In genomic region chr1:220363196-220363831, GRCh38 we compare ENCODE assay signal across 16 cellular contexts.
DNase-seq lines count a peak whose midpoint lies in the region; ATAC-seq and TF ChIP-seq lines count a peak whose summit lies in the region.
"Had no signal": no experiment of that assay in that cellular context is flagged by ENCODE, and none has a peak within 500 bp of the region (broad histone marks: within the 10 kb centered on the region; RNA-seq: fewer than 3 reads in every experiment).

No MANE protein-coding gene starts in this region.

- H2AFZ ChIP-seq in GM23338 (peak overlapping the region; percentile 39), SK-N-SH (ENCODE audit: low read depth) (no peak overlapping the region)
- H2AFZ ChIP-seq: hepatocyte had no signal

- 0 out of 2 replicates have a peak, but pooled peaks cover 9% of the 10 kb centered on the region for H3K9me2 ChIP-seq in GM23338 (ENCODE audit: insufficient read depth)
- no peaks in the 10 kb centered on the region for H3K9me2 ChIP-seq in SK-N-SH

- peaks cover 23% of the 10 kb centered on the region for H3K4me1 Mint-ChIP-seq in GM23338

- CTCF ChIA-PET in SK-N-SH (lab: Yijun Ruan, JAX), result interaction anchor here (2.9 kb wide), 1 partner anchor 83 kb away, joined by 9 read pairs; no protein-coding TSS in a partner anchor

- no peaks in the 10 kb centered on the region for H4K20me1 ChIP-seq in GM23338 (replicated peaks; ENCODE audit: insufficient read depth)
- H4K20me1 ChIP-seq in SK-N-SH (ENCODE audit: insufficient read depth), result no peaks in the 10 kb centered on the region

- TF ChIP-seq RAD21 in SK-N-SH (IDR thresholded peaks at IDR 0.05; ENCODE audit: low read length), result no peak

- H3K36me3 ChIP-seq in GM23338 (ENCODE audit: insufficient read depth), result no peaks in the 10 kb centered on the region
- no peaks in the 10 kb centered on the region for H3K36me3 ChIP-seq in SK-N-SH (replicated peaks in 1 of 2; ENCODE audit: control insufficient read depth in 1 of 2, insufficient read depth in 2 of 2, low read length in 1 of 2)
- H3K36me3 ChIP-seq: pancreas, spleen, uterus had no signal

- H3K27ac ChIP-seq in GM23338 (ENCODE audit: low read depth) (no peak overlapping the region), SK-N-SH (ENCODE audit: low read depth in 2 of 2, low read length in 1 of 2) (peak overlapping the region; percentile 47 to 88; a peak in 3 of 4 replicates)
- H3K27ac ChIP-seq: hepatocyte, pancreas, spleen, uterus had no signal

- H3K4me3 Mint-ChIP-seq in GM23338, result no peak overlapping the region

- no peak overlapping the region for H3K9ac ChIP-seq in SK-N-SH

- H3K27ac Mint-ChIP-seq in GM23338, result no peak overlapping the region; the same call in 1 of the 2 replicates

- peaks cover 3% of the 10 kb centered on the region; the same call in 2 of the 3 replicates for H3K9me3 Mint-ChIP-seq in GM23338

- peak; percentile 6 for DNase-seq in AG08395 (ENCODE audit: low spot score)
- DNase-seq in GM23338 (ENCODE audit: low spot score), result no peak
- DNase-seq in SK-N-SH, result peak; percentile 59
- DNase-seq in iris pigment epithelial cell (ENCODE audit: low read depth), result peak; percentile 12
- DNase-seq in DMS79 treated with DMSO at 0.1 percent for 48 hours (lab: John Stamatoyannopoulos, UW), result no peak
- DNase-seq: activated CD8-positive, alpha-beta memory T cell treated with anti-CD3 and anti-CD28 coated beads, Interleukin-2, amount 50 U/mL, for 4 hours; left colon; NCI-H187; pancreas; spleen; stimulated activated naive CD8-positive, alpha-beta T cell treated with anti-CD3 and anti-CD28 coated beads, Interleukin-15, Interleukin-2, amounts not matched to agents 100 U/mL and 50 U/mL, for 24 hours; uterus had no signal

- H3K79me2 ChIP-seq in GM23338 (replicated peaks; ENCODE audit: insufficient read depth) (no peaks in the 10 kb centered on the region), SK-N-SH (ENCODE audit: insufficient read depth) (no peaks in the 10 kb centered on the region)
- H3K79me2 ChIP-seq: hepatocyte had no signal

- TF ChIP-seq EP300 in SK-N-SH (IDR thresholded peaks at IDR 0.05; ENCODE audit: borderline replicate concordance in 1 of 2, low read depth in 1 of 2, low read length in 1 of 2), result peak; percentile 78 to 86

- POLR2A ChIA-PET in SK-N-SH (lab: Yijun Ruan, JAX), result no interaction called here

- H3K36me3 Mint-ChIP-seq in GM23338 (ENCODE audit: low read depth), result no peaks in the 10 kb centered on the region; the same call in 2 of the 3 replicates

- H3K9me3 ChIP-seq in SK-N-SH, result no peaks in the 10 kb centered on the region
- H3K9me3 ChIP-seq: pancreas, uterus had no signal

- H3K4me3 ChIP-seq in GM23338 (no peak overlapping the region), SK-N-SH (ENCODE audit: low read depth in 2 of 2, low read length in 1 of 2) (no peak overlapping the region)
- H3K4me3 ChIP-seq: hepatocyte, pancreas, spleen, uterus had no signal

- H3K4me2 ChIP-seq in GM23338 (0 out of 2 replicates have a peak overlapping the region, but pooled peaks have one; percentile 2), SK-N-SH (peak overlapping the region; percentile 32; the same call in 1 of the 2 replicates)
- H3K4me2 ChIP-seq: hepatocyte had no signal

- WGBS in SK-N-SH (ENCODE audit: low lambda C conversion rate), result 8% methylated on average over 5 of the region's 5 CpGs

- peaks cover 2% of the 10 kb centered on the region for H3K27me3 Mint-ChIP-seq in GM23338 (ENCODE audit: insufficient read depth, low read depth, poor library complexity)

- ATAC-seq in GM23338 (peak; percentile 52), HG03521 (IDR thresholded peaks at IDR 0.05; ENCODE audit: unreplicated experiment) (no peak), GM21786 (IDR thresholded peaks at IDR 0.05; ENCODE audit: unreplicated experiment) (no peak), HG03196 (IDR thresholded peaks at IDR 0.05; ENCODE audit: unreplicated experiment) (no peak)
- ATAC-seq: left colon; stimulated activated naive CD8-positive, alpha-beta T cell treated with anti-CD3 and anti-CD28 coated beads, Interleukin-15, Interleukin-2, amounts not matched to agents 100 U/mL and 50 U/mL, for 24 hours had no signal

- peaks cover 14% of the 10 kb centered on the region; the same call in 1 of the 2 replicates for H3K4me1 ChIP-seq in GM23338 (ENCODE audit: insufficient read depth)
- peaks cover 6 to 16% of the 10 kb centered on the region in 2 experiments; a peak in 3 of 4 replicates for H3K4me1 ChIP-seq in SK-N-SH (ENCODE audit: control insufficient read depth in 1 of 2, insufficient read depth in 2 of 2, low read depth in 1 of 2, low read length in 1 of 2)
- H3K4me1 ChIP-seq: pancreas, spleen, uterus had no signal

- no peaks in the 10 kb centered on the region for H3K27me3 ChIP-seq in GM23338 (ENCODE audit: insufficient read depth)
- H3K27me3 ChIP-seq in SK-N-SH (ENCODE audit: insufficient read depth), result no peaks in the 10 kb centered on the region
- H3K27me3 ChIP-seq: hepatocyte, pancreas, uterus had no signal

- H3F3A ChIP-seq in GM23338 (replicated peaks; ENCODE audit: low read depth), result no peaks in the 10 kb centered on the region
- H3F3A ChIP-seq in SK-N-SH (replicated peaks; ENCODE audit: insufficient read depth), result no peaks in the 10 kb centered on the region

- TF ChIP-seq CTCF in GM23338 (conservative IDR thresholded peaks at IDR 0.05; ENCODE audit: low read depth in 2 of 2) (no peak), SK-N-SH (IDR thresholded peaks at IDR 0.05) (no peak)

TF ChIP-seq in GM23338, 12 proteins besides CTCF, POLR2A, EP300 and RAD21 (continues in another document):
- TF ChIP-seq CREB1 (CRISPR knock-in tag; IDR thresholded peaks at IDR 0.05; ENCODE audit: low read depth) (no peak), ZNF114 (CRISPR knock-in tag; IDR thresholded peaks at IDR 0.05) (no peak), JUNB (IDR thresholded peaks at IDR 0.05; ENCODE audit: unreplicated experiment) (no peak), STAT1 (IDR thresholded peaks at IDR 0.05; ENCODE audit: unreplicated experiment) (no peak), REST (IDR thresholded peaks at IDR 0.05; ENCODE audit: unreplicated experiment) (no peak), POLR2AphosphoS5 (IDR thresholded peaks at IDR 0.05; ENCODE audit: low read depth) (no peak)

TF ChIP-seq in SK-N-SH, 30 proteins besides CTCF, POLR2A, EP300 and RAD21 (continues in another document):
- peak; percentile 47 for TF ChIP-seq NFIC (IDR thresholded peaks at IDR 0.05; ENCODE audit: borderline replicate concordance)
- TF ChIP-seq RCOR1 (IDR thresholded peaks at IDR 0.05; ENCODE audit: low read length), result peak; percentile 90
- TF ChIP-seq SMC3 (IDR thresholded peaks at IDR 0.05; ENCODE audit: low read depth, low read length), result no peak
- TF ChIP-seq CHD2 (IDR thresholded peaks at IDR 0.05; ENCODE audit: low read length, partially characterized antibody), result no peak
- peak; percentile 86 for TF ChIP-seq PBX3 (IDR thresholded peaks at IDR 0.05)
- no peak for TF ChIP-seq USF2 (IDR thresholded peaks at IDR 0.05; ENCODE audit: borderline replicate concordance, low read depth, low read length)
- peak; percentile 87; the same call in 1 of the 2 replicates for TF ChIP-seq FOSL2 (IDR thresholded peaks at IDR 0.05; ENCODE audit: borderline replicate concordance, low read depth)
- 0 out of 2 replicates have a peak, but pooled peaks have one; percentile 28 for TF ChIP-seq REST (IDR thresholded peaks at IDR 0.05; ENCODE audit: low read depth, low read length)

Comparison
In these comparisons a context has a peak if more than half of its experiments do, and no peak if none do; other contexts are left out.
1. DNase-seq: peak in AG08395 (single experiment), SK-N-SH (single experiment) and iris pigment epithelial cell (single experiment); none in GM23338 (single experiment) and DMS79 treated with DMSO at 0.1 percent for 48 hours (single experiment).